ENCODE assay signal across 1 cellular context in the genomic region with DNA sequence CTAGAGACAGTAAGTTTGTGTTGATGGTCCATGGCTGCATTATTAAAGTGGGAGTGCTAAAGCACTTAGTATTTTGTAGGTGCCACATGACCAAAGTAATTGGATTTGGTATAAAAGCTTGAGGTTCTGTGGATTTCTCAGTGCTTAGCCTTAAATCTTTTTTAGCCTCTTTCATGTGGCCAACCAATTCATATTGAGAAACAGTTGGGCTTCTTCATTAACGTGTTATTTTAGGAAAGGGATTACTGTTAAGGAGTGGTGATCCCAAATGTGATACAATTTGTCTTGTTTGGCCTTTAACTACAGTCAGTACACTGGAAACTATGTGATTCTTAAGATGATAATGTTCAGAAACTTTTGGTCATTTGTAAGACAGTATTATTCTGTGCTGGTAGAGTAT.
TF ChIP-seq lines count a peak whose summit lies in the region.

No MANE protein-coding gene starts in this region.

TF ChIP-seq in HEK293, 187 proteins besides CTCF, POLR2A, EP300 and RAD21 (continued from another document):
- no peak for TF ChIP-seq ZNF768 (tag by site-specific recombination; IDR thresholded peaks at IDR 0.05)
